Comparison of ENCODE assay signal across 13 cellular contexts in the genomic region with DNA sequence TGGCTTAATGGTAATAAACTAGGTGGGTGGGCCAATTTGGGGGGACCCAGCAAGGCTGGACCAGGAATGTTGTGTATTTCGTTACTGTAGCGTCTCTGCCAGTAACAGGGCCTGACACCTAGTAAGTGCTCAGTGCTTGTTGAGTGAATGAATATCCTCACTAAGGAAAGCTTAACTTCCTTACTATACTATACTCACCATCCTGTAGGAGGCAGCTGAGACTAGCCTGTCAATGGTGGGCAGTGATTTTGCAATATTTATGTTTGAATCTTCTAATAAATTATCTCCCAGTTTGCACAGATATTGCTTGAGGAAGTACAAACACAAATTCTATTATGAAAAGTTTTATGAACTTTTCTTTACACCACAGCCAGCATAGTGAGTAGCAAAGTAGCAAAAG.
"Had no signal": no experiment of that assay in that cellular context is flagged by ENCODE, and none has a peak within 500 bp of the region (broad histone marks: within the 10 kb centered on the region; RNA-seq: fewer than 3 reads in every experiment).

No MANE protein-coding gene starts in this region.

- DNase-seq: activated CD4-positive, alpha-beta T cell treated with anti-CD3 and anti-CD28 coated beads for 1 hour; activated CD4-positive, alpha-beta T cell treated with anti-CD3 and anti-CD28 coated beads, Interleukin-2, amount 50 U/mL, for 48 hours; activated CD8-positive, alpha-beta memory T cell treated with anti-CD3 and anti-CD28 coated beads, Interleukin-2, amount 10 ng/mL, durations not matched to agents 7 days and 5 days; activated gamma-delta T cell; activated T-cell treated with anti-CD3 and anti-CD28 coated beads, Interleukin-2, amount 50 U/mL, for 4 hours; amygdala; dorsolateral prefrontal cortex; mesendoderm; nephron progenitor cell; stimulated activated CD4-positive, alpha-beta T cell treated with anti-CD3 and anti-CD28 coated beads, Interleukin-15, amount 100 ng/mL, for 24 hours; stimulated activated CD4-positive, alpha-beta T cell treated with anti-CD3 and anti-CD28 coated beads, Interleukin-4, amount 100 ng/mL, for 24 hours; upper lobe of right lung had no signal

- H3K4me3 ChIP-seq: dorsolateral prefrontal cortex, gastroesophageal sphincter, upper lobe of right lung had no signal

- H3K4me1 ChIP-seq: gastroesophageal sphincter, upper lobe of right lung had no signal

- H3K27me3 ChIP-seq: dorsolateral prefrontal cortex, gastroesophageal sphincter, upper lobe of right lung had no signal

- H3K27ac ChIP-seq: dorsolateral prefrontal cortex, gastroesophageal sphincter, upper lobe of right lung had no signal

- H3K9me3 ChIP-seq: gastroesophageal sphincter, upper lobe of right lung had no signal

- H3K36me3 ChIP-seq: gastroesophageal sphincter, upper lobe of right lung had no signal
